18 cellular contexts compared by ENCODE assay signal in the genomic region with DNA sequence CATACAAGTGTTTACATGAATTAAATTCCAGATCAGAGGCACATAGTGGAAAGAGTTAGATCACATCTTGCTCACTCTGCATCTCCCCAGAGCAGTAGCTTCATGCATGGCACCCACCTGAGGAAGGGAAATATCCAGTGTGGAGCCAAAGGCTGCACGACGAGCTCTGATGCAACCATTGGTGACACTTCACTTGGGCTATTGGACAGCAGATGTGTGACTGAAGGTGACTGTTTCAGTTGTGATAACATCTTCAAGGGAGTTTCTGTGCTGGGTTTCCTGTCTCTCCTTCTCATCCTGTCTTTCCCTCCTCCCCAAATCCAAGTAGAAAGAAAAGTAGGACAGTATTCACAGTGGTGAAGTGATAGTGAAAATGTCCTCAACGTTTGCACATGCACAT.
"Had no signal": no experiment of that assay in that cellular context is flagged by ENCODE, and none has a peak within 500 bp of the region (broad histone marks: within the 10 kb centered on the region; RNA-seq: fewer than 3 reads in every experiment).

No MANE protein-coding gene starts in this region.

- H3K36me3 ChIP-seq: left ventricle myocardium inferior, transverse colon, uterus, WERI-Rb-1 had no signal

- H3K4me1 ChIP-seq: uterus had no signal

- H3K4me3 ChIP-seq: left ventricle myocardium inferior, transverse colon, uterus had no signal

- H3K27ac ChIP-seq: left ventricle myocardium inferior, transverse colon, uterus, WERI-Rb-1 had no signal

- H3K9me3 ChIP-seq: transverse colon, uterus had no signal

- H3K27me3 Mint-ChIP-seq: stimulated activated naive B cell treated with anti-CD40 and anti-IgM and Interleukin-4, amounts not matched to agents 10 μg/mL and 1 μg/mL and 100 μg/mL, for 72 hours; T-cell had no signal

- H3K4me3 Mint-ChIP-seq: activated naive CD4-positive, alpha-beta T cell treated with anti-CD3 and anti-CD28 coated beads for 36 hours; natural killer cell; stimulated activated naive B cell treated with anti-CD40 and anti-IgM and Interleukin-4, amounts not matched to agents 10 μg/mL and 1 μg/mL and 100 μg/mL, for 72 hours; T-cell; T-helper 2 cell treated with Interferon-gamma antibody and Interleukin-4, amounts not matched to agents 5 μg/mL and 100 μg/mL, for 36 hours had no signal

- DNase-seq: activated CD4-positive, alpha-beta T cell treated with anti-CD3 and anti-CD28 coated beads, Interleukin-2, amount 50 U/mL, for 48 hours; activated effector memory CD4-positive, alpha-beta T cell treated with Interleukin-2 at 50 U/mL for 16 hours; activated naive CD4-positive, alpha-beta T cell treated with anti-CD3 and anti-CD28 coated beads for 36 hours; activated T-cell treated with anti-CD3 and anti-CD28 coated beads, Interleukin-2, amount 50 U/mL, for 48 hours; amygdala; erythroblast; foreskin fibroblast; left ventricle myocardium inferior; midbrain; natural killer cell; stimulated activated CD4-positive, alpha-beta T cell treated with anti-CD3 and anti-CD28 coated beads, Interleukin-2, amount 100 ng/mL, for 48 hours; stimulated activated CD8-positive, alpha-beta memory T cell treated with anti-CD3 and anti-CD28 coated beads, Interleukin-4, amount 100 ng/mL, for 48 hours; stimulated activated naive B cell treated with anti-CD40 and anti-IgM and Interleukin-4, amounts not matched to agents 10 μg/mL and 1 μg/mL and 100 μg/mL, for 72 hours; T-cell; transverse colon; uterus; WERI-Rb-1 had no signal

- H3K27me3 ChIP-seq: transverse colon, uterus had no signal

- H3K27ac Mint-ChIP-seq: activated naive CD4-positive, alpha-beta T cell treated with anti-CD3 and anti-CD28 coated beads for 36 hours; natural killer cell; stimulated activated naive B cell treated with anti-CD40 and anti-IgM and Interleukin-4, amounts not matched to agents 10 μg/mL and 1 μg/mL and 100 μg/mL, for 72 hours; T-cell; T-helper 2 cell treated with Interferon-gamma antibody and Interleukin-4, amounts not matched to agents 5 μg/mL and 100 μg/mL, for 36 hours had no signal

- ATAC-seq: natural killer cell; stimulated activated naive B cell treated with anti-CD40 and anti-IgM and Interleukin-4, amounts not matched to agents 10 μg/mL and 1 μg/mL and 100 μg/mL, for 72 hours; T-cell had no signal
